ENCODE assay signal across 8 cellular contexts in genomic region chr7:17009007-17009719, GRCh38.
DNase-seq lines count a peak whose midpoint lies in the region; ATAC-seq and TF ChIP-seq lines count a peak whose summit lies in the region.

No MANE protein-coding gene starts in this region.

- H3K27ac ChIP-seq in endodermal cell (ENCODE audit: low read depth, low read length) = no peak overlapping the region
- no peak overlapping the region for H3K27ac ChIP-seq in osteoblast (ENCODE audit: low read depth, low read length)

- no peak for ATAC-seq in GM18519 (IDR thresholded peaks at IDR 0.05; ENCODE audit: low FRiP score, unreplicated experiment)
- no peak for ATAC-seq in HG03520 (IDR thresholded peaks at IDR 0.05; ENCODE audit: unreplicated experiment)

- H3K27me3 Mint-ChIP-seq in endodermal cell (ENCODE audit: insufficient read depth) = peaks cover 33% of the 10 kb centered on the region

- CTCF ChIA-PET in GM10248 (lab: Yijun Ruan, JAX) = interaction anchor here (0.9 to 4.5 kb wide), 22 partner anchors 10 to 434 kb away, joined by 3 to 23 read pairs (median 4); partner anchors contain the start of gene AHR

- POLR2A ChIA-PET in GM10248 (lab: Yijun Ruan, JAX) = no interaction called here

- no peaks in the 10 kb centered on the region for H3K4me1 ChIP-seq in endodermal cell (ENCODE audit: control insufficient read depth, insufficient read depth, low read length)
- peaks cover 12% of the 10 kb centered on the region for H3K4me1 ChIP-seq in osteoblast (ENCODE audit: insufficient read depth, low read length)

- H3K9me3 ChIP-seq in endodermal cell (ENCODE audit: control insufficient read depth, low read length) (no peaks in the 10 kb centered on the region), osteoblast (ENCODE audit: low read depth, low read length) (no peaks in the 10 kb centered on the region)

- H3K9ac ChIP-seq in endodermal cell (ENCODE audit: extremely low read depth, low read length, poor library complexity, severe bottlenecking) = no peak overlapping the region

- H3K4me3 ChIP-seq in endodermal cell (ENCODE audit: low read length) (no peak overlapping the region), osteoblast (ENCODE audit: insufficient read depth, low read length) (no peak overlapping the region)

- H3K4me1 Mint-ChIP-seq in endodermal cell = peaks cover 5% of the 10 kb centered on the region

- H2AFZ ChIP-seq in osteoblast (ENCODE audit: low read length) = peak overlapping the region; percentile 2

- H3K79me2 ChIP-seq in osteoblast (ENCODE audit: insufficient read depth, low read length) = no peaks in the 10 kb centered on the region

- no peaks in the 10 kb centered on the region for H3K36me3 Mint-ChIP-seq in endodermal cell (ENCODE audit: low read depth)

- H3K9me3 Mint-ChIP-seq in endodermal cell = peaks cover 6% of the 10 kb centered on the region

- DNase-seq in GM10248 (ENCODE audit: extremely low spot score) (no peak), NAMALWA (ENCODE audit: low spot score) (peak; percentile 40), endodermal cell (no peak), osteoblast (ENCODE audit: insufficient read length, low spot score, missing footprints) (no peak), NCI-H774 (lab: John Stamatoyannopoulos, UW) (no peak)
- no peak for DNase-seq in activated CD8-positive, alpha-beta memory T cell treated with anti-CD3 and anti-CD28 coated beads, Interleukin-2, amount 50 U/mL, for 48 hours

- peak; percentile 30 for TF ChIP-seq CTCF in GM10248 (IDR thresholded peaks at IDR 0.05; ENCODE audit: control extremely low read depth, extremely low read depth, low read depth, missing control alignments)
- peak; percentile 74 for TF ChIP-seq CTCF in endodermal cell (conservative IDR thresholded peaks at IDR 0.05)
- peak; percentile 54 for TF ChIP-seq CTCF in osteoblast (IDR thresholded peaks at IDR 0.05; ENCODE audit: extremely low read depth, low read depth, low read length)

- no peak overlapping the region for H3K4me2 ChIP-seq in osteoblast (ENCODE audit: insufficient read depth, low read length)

- no peaks in the 10 kb centered on the region for H4K20me1 ChIP-seq in osteoblast (ENCODE audit: insufficient read depth, low read length)

- H3K27me3 ChIP-seq in endodermal cell (ENCODE audit: control insufficient read depth, insufficient read depth, low read length, poor library complexity, severe bottlenecking) (no peaks in the 10 kb centered on the region), osteoblast (ENCODE audit: insufficient read depth, low read length) (no peaks in the 10 kb centered on the region)

- H3K36me3 ChIP-seq in endodermal cell (ENCODE audit: control insufficient read depth, insufficient read depth, low read length) (no peaks in the 10 kb centered on the region), osteoblast (ENCODE audit: insufficient read depth, low read length) (no peaks in the 10 kb centered on the region)

- no peak overlapping the region for H3K27ac Mint-ChIP-seq in endodermal cell

- H3K4me3 Mint-ChIP-seq in endodermal cell = no peak overlapping the region

- 71 to 87% methylated on average over 1 to 4 of the region's 4 CpGs for WGBS in endodermal cell (ENCODE audit: insufficient coverage in 1 of 2, insufficient read length in 1 of 2), 2 experiments
